Comparison of ENCODE assay signal across 33 cellular contexts in the genomic region with DNA sequence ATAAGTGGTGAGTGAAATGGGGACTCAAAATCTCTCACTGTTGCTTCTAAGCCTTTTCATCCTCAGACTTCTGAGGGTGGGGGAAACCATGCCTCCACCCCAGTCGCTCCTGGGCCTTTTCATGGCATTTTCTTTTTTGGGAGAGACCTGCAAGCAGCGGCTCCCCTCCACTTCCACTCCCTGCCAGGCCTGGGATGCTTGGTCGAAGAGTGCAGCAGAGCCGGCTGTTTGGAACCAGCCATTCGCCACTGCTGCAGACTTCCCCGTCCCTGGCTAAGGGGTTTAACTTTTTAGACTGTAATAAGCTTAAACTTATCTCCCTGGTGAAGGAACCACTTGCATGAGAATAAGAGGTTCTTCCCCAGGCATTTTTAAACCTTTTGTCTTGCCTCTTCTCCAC.
"Had no signal": no experiment of that assay in that cellular context is flagged by ENCODE, and none has a peak within 500 bp of the region (broad histone marks: within the 10 kb centered on the region; RNA-seq: fewer than 3 reads in every experiment).

No MANE protein-coding gene starts in this region.

- ATAC-seq: activated CD4-positive, alpha-beta T cell treated with anti-CD3 and anti-CD28 coated beads for 36 hours; activated CD4-positive, CD25-positive, alpha-beta regulatory T cell treated with anti-CD3 and anti-CD28 coated beads, Interleukin-2, amount 50 U/mL, for 24 hours; activated CD8-positive, alpha-beta T cell treated with anti-CD3 and anti-CD28 coated beads, Interleukin-2, amount 10 ng/mL, durations not matched to agents 7 days and 5 days; activated naive CD8-positive, alpha-beta T cell treated with anti-CD3 and anti-CD28 coated beads, Interleukin-2, amount 50 U/mL, for 24 hours; Right ventricle myocardium inferior; SK-N-SH treated with all-trans-retinoic acid at 6 μM for 48 hours had no signal

- H3K27ac ChIP-seq: PC-9, RWPE1 had no signal

- H3K9me3 Mint-ChIP-seq: activated CD4-positive, alpha-beta T cell treated with anti-CD3 and anti-CD28 coated beads, Interleukin-2, amount 10 ng/mL, durations not matched to agents 7 days and 5 days; activated naive CD4-positive, alpha-beta T cell treated with anti-CD3 and anti-CD28 coated beads, Interleukin-2, amount 10 ng/mL, durations not matched to agents 7 days and 5 days; activated naive CD8-positive, alpha-beta T cell treated with anti-CD3 and anti-CD28 coated beads, Interleukin-2, amount 50 U/mL, for 24 hours; activated T-cell treated with anti-CD3 and anti-CD28 coated beads, Interleukin-2, amount 50 U/mL, for 24 hours; activated T-helper 2 cell treated with anti-CD3 and anti-CD28 coated beads, Interferon-gamma antibody, Interleukin-2, Interleukin-4, amounts not matched to agents 10 μg/mL and 5 μg/mL and 100 μg/mL, durations not matched to agents 14 hours and 24 hours and 36 hours had no signal

- H3K27ac Mint-ChIP-seq: activated CD4-positive, alpha-beta T cell treated with anti-CD3 and anti-CD28 coated beads for 36 hours; activated CD4-positive, alpha-beta T cell treated with anti-CD3 and anti-CD28 coated beads, Interleukin-2, amount 10 ng/mL, durations not matched to agents 7 days and 5 days; activated CD8-positive, alpha-beta T cell treated with anti-CD3 and anti-CD28 coated beads, Interleukin-2, amount 10 ng/mL, durations not matched to agents 7 days and 5 days; activated naive CD4-positive, alpha-beta T cell treated with anti-CD3 and anti-CD28 coated beads, Interleukin-2, amount 10 ng/mL, durations not matched to agents 7 days and 5 days; activated naive CD8-positive, alpha-beta T cell; activated naive CD8-positive, alpha-beta T cell treated with anti-CD3 and anti-CD28 coated beads, Interleukin-2, amount 50 U/mL, for 24 hours; activated T-cell treated with anti-CD3 and anti-CD28 coated beads, Interleukin-2, amount 50 U/mL, for 24 hours; activated T-helper 2 cell treated with anti-CD3 and anti-CD28 coated beads, Interferon-gamma antibody, Interleukin-2, Interleukin-4, amounts not matched to agents 10 μg/mL and 5 μg/mL and 100 μg/mL, durations not matched to agents 14 hours and 24 hours and 36 hours; brain had no signal

- H2AFZ ChIP-seq: PC-9 had no signal

- DNase-seq: activated CD4-positive, alpha-beta T cell treated with anti-CD3 and anti-CD28 coated beads for 36 hours; activated CD4-positive, alpha-beta T cell treated with anti-CD3 and anti-CD28 coated beads, Interleukin-2, amount 10 ng/mL, durations not matched to agents 7 days and 5 days; activated CD4-positive, alpha-beta T cell treated with anti-CD3 and anti-CD28 coated beads, Interleukin-2, amount 50 U/mL, for 48 hours; activated CD8-positive, alpha-beta T cell treated with anti-CD3 and anti-CD28 coated beads, Interleukin-2, amount 10 ng/mL, durations not matched to agents 7 days and 5 days; activated naive CD4-positive, alpha-beta T cell treated with anti-CD3 and anti-CD28 coated beads, Interleukin-2, amount 10 ng/mL, durations not matched to agents 7 days and 5 days; activated naive CD8-positive, alpha-beta T cell treated with anti-CD3 and anti-CD28 coated beads, Interleukin-2, amount 50 U/mL, for 24 hours; activated T-cell treated with anti-CD3 and anti-CD28 coated beads, Interleukin-2, amount 50 U/mL, for 24 hours; anterior cingulate cortex; Karpas-422; NCI-H1105; NCI-H1417 treated with DMSO at 0.1 percent for 48 hours; NCI-H187 treated with DMSO at 0.1 percent for 48 hours; NCI-H2081; NCI-H2171 treated with DMSO at 0.1 percent for 48 hours; NCI-H2227 treated with DMSO at 0.1 percent for 48 hours; NCI-H446; NCI-H510A treated with DMSO at 0.1 percent for 48 hours; NCI-H526 treated with DMSO at 0.1 percent for 48 hours; NK-92 treated with Interleukin-12 subunit alpha and Interleukin-12 subunit beta, amount 100 ng/mL, for 24 hours; PC-9; SIG-M5; SW 1271; T-helper 1 cell; T-helper 2 cell; T-helper 9 cell had no signal

- H3K36me3 Mint-ChIP-seq: activated naive CD4-positive, alpha-beta T cell treated with anti-CD3 and anti-CD28 coated beads, Interleukin-2, amount 10 ng/mL, durations not matched to agents 7 days and 5 days; activated naive CD8-positive, alpha-beta T cell; brain had no signal

- H3K27me3 Mint-ChIP-seq: activated CD4-positive, alpha-beta T cell treated with anti-CD3 and anti-CD28 coated beads for 36 hours; activated CD4-positive, alpha-beta T cell treated with anti-CD3 and anti-CD28 coated beads, Interleukin-2, amount 10 ng/mL, durations not matched to agents 7 days and 5 days; activated naive CD4-positive, alpha-beta T cell treated with anti-CD3 and anti-CD28 coated beads, Interleukin-2, amount 10 ng/mL, durations not matched to agents 7 days and 5 days; activated naive CD8-positive, alpha-beta T cell; activated naive CD8-positive, alpha-beta T cell treated with anti-CD3 and anti-CD28 coated beads, Interleukin-2, amount 50 U/mL, for 24 hours; activated T-cell treated with anti-CD3 and anti-CD28 coated beads, Interleukin-2, amount 50 U/mL, for 24 hours; brain; central memory CD8-positive, alpha-beta T cell had no signal

- H3K4me3 ChIP-seq: PC-9 had no signal

- H3K4me3 Mint-ChIP-seq: activated CD4-positive, alpha-beta T cell treated with anti-CD3 and anti-CD28 coated beads for 36 hours; activated CD4-positive, alpha-beta T cell treated with anti-CD3 and anti-CD28 coated beads, Interleukin-2, amount 10 ng/mL, durations not matched to agents 7 days and 5 days; activated CD8-positive, alpha-beta T cell treated with anti-CD3 and anti-CD28 coated beads, Interleukin-2, amount 10 ng/mL, durations not matched to agents 7 days and 5 days; activated naive CD4-positive, alpha-beta T cell treated with anti-CD3 and anti-CD28 coated beads, Interleukin-2, amount 10 ng/mL, durations not matched to agents 7 days and 5 days; activated naive CD8-positive, alpha-beta T cell; activated naive CD8-positive, alpha-beta T cell treated with anti-CD3 and anti-CD28 coated beads, Interleukin-2, amount 50 U/mL, for 24 hours; activated T-cell treated with anti-CD3 and anti-CD28 coated beads, Interleukin-2, amount 50 U/mL, for 24 hours; brain; central memory CD8-positive, alpha-beta T cell had no signal

- H3K4me1 Mint-ChIP-seq: activated CD4-positive, alpha-beta T cell treated with anti-CD3 and anti-CD28 coated beads for 36 hours; activated CD4-positive, alpha-beta T cell treated with anti-CD3 and anti-CD28 coated beads, Interleukin-2, amount 10 ng/mL, durations not matched to agents 7 days and 5 days; activated naive CD4-positive, alpha-beta T cell treated with anti-CD3 and anti-CD28 coated beads, Interleukin-2, amount 10 ng/mL, durations not matched to agents 7 days and 5 days; activated naive CD8-positive, alpha-beta T cell treated with anti-CD3 and anti-CD28 coated beads, Interleukin-2, amount 50 U/mL, for 24 hours; central memory CD8-positive, alpha-beta T cell had no signal

- H3K4me2 ChIP-seq: PC-9 had no signal
